In genomic region chr3:158568784-158569183, GRCh38 we compare ENCODE assay signal across 27 cellular contexts. TPM values are rescaled to one million over a fixed set of nuclear protein-coding genes. Genes with fewer than 3 reads are reported as not detected.
DNase-seq lines count a peak whose midpoint lies in the region; ATAC-seq, FAIRE-seq and TF ChIP-seq lines count a peak whose summit lies in the region.
"Had no signal": no experiment of that assay in that cellular context is flagged by ENCODE, and none has a peak within 500 bp of the region (broad histone marks: within the 10 kb centered on the region; RNA-seq: fewer than 3 reads in every experiment).

No MANE protein-coding gene starts in this region.

- no peaks in the 10 kb centered on the region for H3K36me3 ChIP-seq in left ventricle myocardium inferior
- H3K36me3 ChIP-seq: neural progenitor cell, right lobe of liver, transverse colon had no signal

- no peak overlapping the region for H3K27ac Mint-ChIP-seq in osteocyte (ENCODE audit: unreplicated experiment)
- H3K27ac Mint-ChIP-seq: activated CD4-positive, alpha-beta T cell treated with anti-CD3 and anti-CD28 coated beads for 36 hours; B cell; HFFc6; neural progenitor cell had no signal

- no peaks in the 10 kb centered on the region for H3K27me3 ChIP-seq in left ventricle myocardium inferior (ENCODE audit: low read depth)
- H3K27me3 ChIP-seq: right lobe of liver, transverse colon had no signal

- H3K4me3 Mint-ChIP-seq in osteocyte (ENCODE audit: unreplicated experiment): no peak overlapping the region
- H3K4me3 Mint-ChIP-seq: activated CD4-positive, alpha-beta T cell treated with anti-CD3 and anti-CD28 coated beads for 36 hours; B cell; CD8-positive, alpha-beta memory T cell; HFFc6; neural progenitor cell had no signal

- peak overlapping the region; percentile 87 for H3K27ac ChIP-seq in left ventricle myocardium inferior (replicated peaks)
- H3K27ac ChIP-seq: neural progenitor cell, right lobe of liver, SK-N-MC, transverse colon had no signal

- H3K27me3 Mint-ChIP-seq in osteocyte (ENCODE audit: unreplicated experiment): peaks cover 18% of the 10 kb centered on the region

- peaks cover 3% of the 10 kb centered on the region for H3K9me3 ChIP-seq in left ventricle myocardium inferior (replicated peaks)
- H3K9me3 ChIP-seq: right lobe of liver, transverse colon had no signal

- intact Hi-C loops in left ventricle myocardium inferior (cut with micrococcal nuclease): no loop called here
- intact Hi-C loops in Right ventricle myocardium superior (cut with DNase I): no loop called here

- H3K4me1 ChIP-seq in left ventricle myocardium inferior: peaks cover 35% of the 10 kb centered on the region
- H3K4me1 ChIP-seq: neural progenitor cell had no signal

- H3K4me3 ChIP-seq in left ventricle myocardium inferior (no peak overlapping the region), choroid plexus epithelial cell (ENCODE audit: low read depth, low read length) (no peak overlapping the region), retinal pigment epithelial cell (ENCODE audit: low read length) (no peak overlapping the region)
- H3K4me3 ChIP-seq: neural progenitor cell, right lobe of liver, SK-N-MC, transverse colon had no signal

- peak; percentile 5 for FAIRE-seq in RCC 7860 (lab: Jason Lieb, UNC)

- H3K4me1 Mint-ChIP-seq in osteocyte (ENCODE audit: unreplicated experiment): peaks cover 14% of the 10 kb centered on the region

- no peak for TF ChIP-seq CTCF in left ventricle myocardium inferior (IDR thresholded peaks at IDR 0.05; ENCODE audit: borderline replicate concordance)
- TF ChIP-seq CTCF in choroid plexus epithelial cell (conservative IDR thresholded peaks at IDR 0.05; ENCODE audit: low read depth, low read length): no peak
- no peak for TF ChIP-seq CTCF in retinal pigment epithelial cell (conservative IDR thresholded peaks at IDR 0.05; ENCODE audit: low read depth, low read length)
- no peak for TF ChIP-seq CTCF in osteocyte (IDR thresholded peaks at IDR 0.05)

- DNase-seq in left ventricle myocardium inferior (no peak), Right ventricle myocardium superior (no peak), RCC 7860 (ENCODE audit: low spot score) (peak; percentile 30), choroid plexus epithelial cell (ENCODE audit: low read depth) (peak; percentile 23), retinal pigment epithelial cell (ENCODE audit: low read depth) (peak; percentile 7), osteocyte (ENCODE audit: extremely low spot score, unreplicated experiment) (no peak)
- no peak for DNase-seq in activated CD4-positive, alpha-beta T cell treated with anti-CD3 and anti-CD28 coated beads for 48 hours
- DNase-seq: activated CD4-positive, alpha-beta T cell treated with anti-CD3 and anti-CD28 coated beads for 36 hours; activated CD8-positive, alpha-beta memory T cell treated with anti-CD3 and anti-CD28 coated beads for 24 hours; activated gamma-delta T cell; activated T-cell treated with anti-CD3 and anti-CD28 coated beads, Interleukin-2, amount 50 U/mL, for 1 hour; CD8-positive, alpha-beta memory T cell; cerebellar nuclear complex; head of caudate nucleus; HFFc6; kidney glomerular epithelial cell; NCI-H1092; NCI-H2029; NCI-H345; NCI-H774; right lobe of liver; stimulated activated CD4-positive, alpha-beta T cell treated with anti-CD3 and anti-CD28 coated beads, Interleukin-2, amount 100 ng/mL, for 48 hours; transverse colon had no signal

- H3K9me3 Mint-ChIP-seq in osteocyte (ENCODE audit: unreplicated experiment): no peaks in the 10 kb centered on the region
- H3K9me3 Mint-ChIP-seq: HFFc6, neural progenitor cell had no signal

- H3K36me3 Mint-ChIP-seq in osteocyte (ENCODE audit: unreplicated experiment): no peaks in the 10 kb centered on the region
- H3K36me3 Mint-ChIP-seq: neural progenitor cell had no signal

- no peak for ATAC-seq in Right ventricle myocardium superior (ENCODE audit: poor library complexity)
- no peak for ATAC-seq in GM18907 (IDR thresholded peaks at IDR 0.05; ENCODE audit: unreplicated experiment)
- ATAC-seq: activated CD4-positive, alpha-beta T cell treated with anti-CD3 and anti-CD28 coated beads for 36 hours; right lobe of liver had no signal

RNA-seq across cellular contexts. Expression of gene MLF1, which starts 2.2 kb away (rescaled TPM):
- 200 TPM for total RNA-seq in left ventricle myocardium inferior
- 212 TPM for total RNA-seq in Right ventricle myocardium superior
- 10.6 and 11.8 TPM in 2 replicates for total RNA-seq in osteocyte
- total RNA-seq: B cell had no signal

Comparison
In these comparisons a context has a peak if more than half of its experiments do, and no peak if none do; other contexts are left out.
1. DNase-seq: peak in RCC 7860 (single experiment), choroid plexus epithelial cell (single experiment) and retinal pigment epithelial cell (single experiment); none in left ventricle myocardium inferior (single experiment), Right ventricle myocardium superior (single experiment), osteocyte (single experiment) and activated CD4-positive, alpha-beta T cell treated with anti-CD3 and anti-CD28 coated beads for 48 hours (single experiment).
2. RNA of gene MLF1, which starts 2.2 kb away (total RNA-seq): 212 TPM in Right ventricle myocardium superior (single experiment) and 200 TPM in left ventricle myocardium inferior (single experiment); 10.6 to 11.8 TPM in osteocyte; every median in the first group is over 10 times any median in the second.